Comparison of ENCODE assay signal across 8 cellular contexts in the genomic region with DNA sequence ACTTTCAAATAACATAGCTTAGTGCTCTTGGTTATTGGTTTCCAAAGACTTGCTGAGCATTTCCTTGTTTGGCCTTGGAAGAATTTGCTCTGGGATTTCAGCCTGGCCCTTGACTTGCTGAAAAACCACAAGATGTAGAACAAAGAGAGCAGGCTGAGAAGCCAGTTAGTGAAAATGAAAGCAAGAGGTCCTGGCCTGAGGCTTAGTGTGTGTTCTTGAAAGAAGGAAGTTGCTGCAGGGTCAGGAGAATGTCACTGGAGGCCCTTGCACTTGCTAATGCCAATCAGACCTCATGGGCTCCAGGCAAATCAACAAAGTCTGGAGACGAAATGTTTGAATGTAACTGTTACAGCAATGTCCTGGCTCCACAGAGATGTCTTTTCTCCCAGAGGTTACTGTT.
DNase-seq lines count a peak whose midpoint lies in the region; FAIRE-seq and TF ChIP-seq lines count a peak whose summit lies in the region.

No MANE protein-coding gene starts in this region.

- H3K79me2 ChIP-seq in Karpas-422 (ENCODE audit: low read length): no peaks in the 10 kb centered on the region
- H3K79me2 ChIP-seq in astrocyte (ENCODE audit: insufficient read depth, low read length): no peaks in the 10 kb centered on the region

- H3K9me3 Mint-ChIP-seq in astrocyte (ENCODE audit: unreplicated experiment) (no peaks in the 10 kb centered on the region), progenitor cell of endocrine pancreas (ENCODE audit: low read depth) (no peaks in the 10 kb centered on the region), glutamatergic neuron (ENCODE audit: unreplicated experiment) (peaks cover 2% of the 10 kb centered on the region)

- peak; percentile 13 for FAIRE-seq in astrocyte (lab: Jason Lieb, UNC)

- peak overlapping the region; percentile 67; the same call in 1 of the 2 replicates for H2AFZ ChIP-seq in Karpas-422 (ENCODE audit: low read length)
- H2AFZ ChIP-seq in astrocyte (ENCODE audit: low read depth, low read length): peak overlapping the region; percentile 29

- H3K4me3 ChIP-seq in Karpas-422 (ENCODE audit: low read length): no peak overlapping the region
- no peak overlapping the region for H3K4me3 ChIP-seq in astrocyte (ENCODE audit: insufficient read depth, low read depth, low read length)
- no peak overlapping the region for H3K4me3 ChIP-seq in spleen

- TF ChIP-seq CTCF in astrocyte (IDR thresholded peaks at IDR 0.05; ENCODE audit: insufficient read depth, low read depth, low read length) (no peak), spleen (IDR thresholded peaks at IDR 0.05 in 8 of 11, conservative IDR thresholded peaks at IDR 0.05 in 3 of 11) (no peak), progenitor cell of endocrine pancreas (IDR thresholded peaks at IDR 0.05; ENCODE audit: unreplicated experiment) (no peak), glutamatergic neuron (IDR thresholded peaks at IDR 0.05; ENCODE audit: partially characterized antibody, unreplicated experiment) (no peak)

- no peaks in the 10 kb centered on the region for H3K36me3 ChIP-seq in Karpas-422 (ENCODE audit: insufficient read depth, low read length)
- no peaks in the 10 kb centered on the region for H3K36me3 ChIP-seq in astrocyte (ENCODE audit: insufficient read depth, low read length)
- H3K36me3 ChIP-seq in spleen: no peaks in the 10 kb centered on the region

- H3K27me3 ChIP-seq in Karpas-422 (ENCODE audit: low read length) (no peaks in the 10 kb centered on the region), astrocyte (ENCODE audit: insufficient read depth, low read length) (no peaks in the 10 kb centered on the region), spleen (replicated peaks in 1 of 7) (no peaks in the 10 kb centered on the region)

- WGBS in spleen, 5 donors: 4 to 13% (median 8%) methylated on average over 1 of the region's 1 CpG

- H3K27ac ChIP-seq in Karpas-422 (ENCODE audit: low read length) (no peak overlapping the region), astrocyte (ENCODE audit: low read depth, low read length) (no peak overlapping the region), spleen (peak overlapping the region in 7 of 8 donors; percentile 24 to 72 (median 63))

- H3K27me3 Mint-ChIP-seq in astrocyte (ENCODE audit: low read depth, unreplicated experiment) (no peaks in the 10 kb centered on the region), progenitor cell of endocrine pancreas (no peaks in the 10 kb centered on the region), glutamatergic neuron (ENCODE audit: unreplicated experiment) (no peaks in the 10 kb centered on the region)

- peak overlapping the region; percentile 18 for H3K4me2 ChIP-seq in Karpas-422 (ENCODE audit: low read depth, low read length, poor library complexity, severe bottlenecking)
- H3K4me2 ChIP-seq in astrocyte (ENCODE audit: low read length): peak overlapping the region; percentile 52

- H3K9ac ChIP-seq in Karpas-422 (ENCODE audit: low read length) (no peak overlapping the region), astrocyte (ENCODE audit: low read length) (no peak overlapping the region)

- H3K9me2 ChIP-seq in Karpas-422 (replicated peaks; ENCODE audit: insufficient read depth, low read length): no peaks in the 10 kb centered on the region

- no peaks in the 10 kb centered on the region for H3K9me3 ChIP-seq in Karpas-422 (ENCODE audit: low read length)
- no peaks in the 10 kb centered on the region for H3K9me3 ChIP-seq in astrocyte (ENCODE audit: insufficient read depth, low read depth, low read length)
- H3K9me3 ChIP-seq in spleen: no peaks in the 10 kb centered on the region

- intact Hi-C loops in spleen (cut with DNase I; ENCODE audit: low total_unique reads): no loop called here

- H3K4me3 Mint-ChIP-seq in astrocyte (ENCODE audit: unreplicated experiment) (peak overlapping the region; percentile 40), progenitor cell of endocrine pancreas (ENCODE audit: low read depth) (no peak overlapping the region), glutamatergic neuron (ENCODE audit: unreplicated experiment) (no peak overlapping the region)

- TF ChIP-seq POLR2A in GM15510 (IDR thresholded peaks at IDR 0.05; ENCODE audit: borderline replicate concordance, extremely low read depth, insufficient read length): peak; percentile 24
- no peak for TF ChIP-seq POLR2A in spleen (IDR thresholded peaks at IDR 0.05)

- no peaks in the 10 kb centered on the region for H4K20me1 ChIP-seq in Karpas-422 (ENCODE audit: insufficient read depth, low read depth, low read length)
- H4K20me1 ChIP-seq in astrocyte (ENCODE audit: insufficient read depth, low read length): no peaks in the 10 kb centered on the region

- H3K27ac Mint-ChIP-seq in astrocyte (ENCODE audit: unreplicated experiment): peak overlapping the region; percentile 88
- no peak overlapping the region for H3K27ac Mint-ChIP-seq in progenitor cell of endocrine pancreas
- H3K27ac Mint-ChIP-seq in glutamatergic neuron (ENCODE audit: unreplicated experiment): no peak overlapping the region

- peaks cover 28% of the 10 kb centered on the region for H3K4me1 Mint-ChIP-seq in astrocyte (ENCODE audit: low read depth, unreplicated experiment)
- peaks cover 4% of the 10 kb centered on the region for H3K4me1 Mint-ChIP-seq in progenitor cell of endocrine pancreas (ENCODE audit: low read depth)
- no peaks in the 10 kb centered on the region for H3K4me1 Mint-ChIP-seq in glutamatergic neuron (ENCODE audit: low read depth, unreplicated experiment)

- H3K4me1 ChIP-seq in Karpas-422 (ENCODE audit: low read length) (peaks cover 7% of the 10 kb centered on the region), astrocyte (ENCODE audit: insufficient read depth, low read length) (peaks cover 25% of the 10 kb centered on the region), spleen (peaks cover 6 to 31% (median 20%) of the 10 kb centered on the region in 6 donors)

- peaks cover 2% of the 10 kb centered on the region for H3K36me3 Mint-ChIP-seq in astrocyte (ENCODE audit: low read depth, unreplicated experiment)
- no peaks in the 10 kb centered on the region for H3K36me3 Mint-ChIP-seq in progenitor cell of endocrine pancreas (ENCODE audit: insufficient read depth)
- H3K36me3 Mint-ChIP-seq in glutamatergic neuron (ENCODE audit: unreplicated experiment): no peaks in the 10 kb centered on the region

- DNase-seq in H4 (ENCODE audit: low spot score): peak; percentile 95
- peak; percentile 72 for DNase-seq in Karpas-422
- peak; percentile 91 for DNase-seq in astrocyte (ENCODE audit: low read depth)
- DNase-seq in iPS-NIHi11 (ENCODE audit: low spot score): peak; percentile 49
- DNase-seq in spleen: no peak
- DNase-seq in progenitor cell of endocrine pancreas (ENCODE audit: low spot score, unreplicated experiment): no peak
- DNase-seq in glutamatergic neuron: no peak

Comparison
In these comparisons a context has a peak if more than half of its experiments do, and no peak if none do; other contexts are left out.
1. DNase-seq: peak in H4 (single experiment), Karpas-422 (single experiment), astrocyte (single experiment) and iPS-NIHi11 (single experiment); none in spleen (single experiment), progenitor cell of endocrine pancreas (single experiment) and glutamatergic neuron (single experiment).
2. H3K27ac ChIP-seq: peak in spleen (7 of 8); none in Karpas-422 (single experiment) and astrocyte (single experiment).